8 cellular contexts compared by ENCODE assay signal in genomic region chr6:3456395-3456767, GRCh38. TPM values are rescaled to one million over a fixed set of nuclear protein-coding genes. Genes with fewer than 3 reads are reported as not detected.
A peak's percentile ranks its signal among the peaks of the same experiment; 100 is the strongest.
DNase-seq lines count a peak whose midpoint lies in the region; ATAC-seq and TF ChIP-seq lines count a peak whose summit lies in the region.

No MANE protein-coding gene starts in this region.

- peaks cover 17% of the 10 kb centered on the region for H3K79me2 ChIP-seq in PC-3 (ENCODE audit: low read length)
- H3K79me2 ChIP-seq in hepatocyte: peaks cover 45% of the 10 kb centered on the region

- H3K9me3 ChIP-seq in heart right ventricle (no peaks in the 10 kb centered on the region), PC-3 (ENCODE audit: low read length) (no peaks in the 10 kb centered on the region), hepatocyte (ENCODE audit: low read depth) (no peaks in the 10 kb centered on the region), stomach (no peaks in the 10 kb centered on the region)
- H3K9me3 ChIP-seq in CD4-positive, alpha-beta memory T cell (ENCODE audit: control insufficient read depth in 1 of 2, low read length in 2 of 2): no peaks in the 10 kb centered on the region

- H3K9me3 Mint-ChIP-seq in CD4-positive, alpha-beta memory T cell: peaks cover 0 to 3% (median 0%) of the 10 kb centered on the region in 8 donors

- 0 to 1% methylated on average over 32 to 65 of the region's 66 CpGs for WGBS in heart right ventricle, 2 donors
- WGBS in hepatocyte (ENCODE audit: low lambda C conversion rate, missing lambda C conversion rate): 0% methylated on average over 10 of the region's 66 CpGs
- 0% methylated on average over 3 to 65 of the region's 66 CpGs; no CpG with 5 or more reads in 2 of the 5 donors for WGBS in stomach, 5 donors

- H3K27me3 Mint-ChIP-seq in CD4-positive, alpha-beta memory T cell: peaks cover 3 to 9% of the 10 kb centered on the region in 2 donors

- no peaks in the 10 kb centered on the region for H3F3A ChIP-seq in PC-3 (ENCODE audit: low read length, unreplicated experiment)

- H3K4me3 Mint-ChIP-seq in CD4-positive, alpha-beta memory T cell: peak overlapping the region in 1 of 8 donors; percentile 67

- POLR2A ChIA-PET in PC-3 (lab: Charles Lee; ENCODE audit: unreplicated experiment): interaction anchor here (0.6 kb wide), 1 partner anchor 38 kb away, joined by 6 read pairs; no protein-coding TSS in a partner anchor
- POLR2A ChIA-PET in CD4-positive, alpha-beta memory T cell (lab: Charles Lee; ENCODE audit: partially characterized antibody): no interaction called here

- no peaks in the 10 kb centered on the region for H3K9me2 ChIP-seq in PC-3 (replicated peaks; ENCODE audit: low read length)
- H3K9me2 ChIP-seq in hepatocyte (replicated peaks; ENCODE audit: insufficient read depth): no peaks in the 10 kb centered on the region

- ATAC-seq in heart right ventricle: peak in 2 of 8 donors; percentile 2 to 11
- peak; percentile 23 for ATAC-seq in PC-3

- BruUV-seq in PC-3 (replicated peaks; lab: Mats Ljungman, UMichigan): no TSS peak

- H3K4me3 ChIP-seq in heart right ventricle (peak overlapping the region; percentile 16 to 72 (median 67)), PC-3 (ENCODE audit: low read length) (peak overlapping the region; percentile 89), hepatocyte (peak overlapping the region; percentile 41), stomach (peak overlapping the region; percentile 66 to 87 (median 72))
- H3K4me3 ChIP-seq in CD4-positive, alpha-beta memory T cell (ENCODE audit: low read length in 2 of 2): peak overlapping the region in 1 of 2 donors; percentile 55

- H3K4me1 Mint-ChIP-seq in CD4-positive, alpha-beta memory T cell: peaks cover 6 to 19% (median 11%) of the 10 kb centered on the region in 4 donors

- H3K27ac Mint-ChIP-seq in CD4-positive, alpha-beta memory T cell: no peak overlapping the region

- CTCF ChIA-PET in PC-3 (lab: Charles Lee): interaction anchor here (0.5 to 0.9 kb wide), 7 partner anchors 22 to 457 kb away, joined by 3 to 7 read pairs (median 4); no protein-coding TSS in a partner anchor
- CTCF ChIA-PET in CD4-positive, alpha-beta memory T cell (lab: Charles Lee; ENCODE audit: partially characterized antibody): interaction anchor here (1.0 kb wide), 1 partner anchor 177 kb away, joined by 7 read pairs; no protein-coding TSS in a partner anchor

- DNase-seq in heart right ventricle: no peak
- DNase-seq in cardiac septum (ENCODE audit: low spot score): no peak
- no peak for DNase-seq in PC-3
- no peak for DNase-seq in hepatocyte (ENCODE audit: low spot score)
- no peak for DNase-seq in stomach
- no peak for DNase-seq in CD4-positive, alpha-beta memory T cell
- no peak for DNase-seq in NCI-H2171 treated with DMSO at 0.1 percent for 48 hours (lab: John Stamatoyannopoulos, UW)
- DNase-seq in amniotic stem cell (lab: John Stamatoyannopoulos, UW): no peak

- TF ChIP-seq CTCF in heart right ventricle (IDR thresholded peaks at IDR 0.05): no peak
- no peak for TF ChIP-seq CTCF in PC-3 (conservative IDR thresholded peaks at IDR 0.05; ENCODE audit: low read depth, low read length)
- no peak for TF ChIP-seq CTCF in hepatocyte (IDR thresholded peaks at IDR 0.05; ENCODE audit: poor library complexity)
- TF ChIP-seq CTCF in stomach (IDR thresholded peaks at IDR 0.05): no peak

- intact Hi-C loops in heart right ventricle (cut with DNase I): loop anchor here in 8 of 10 donors (5.0 to 10.0 kb wide), 8 partner anchors 102 to 278 kb away; no protein-coding TSS in a partner anchor
- intact Hi-C loops in cardiac septum (cut with DNase I): no loop called here
- intact Hi-C loops in PC-3 (cut with micrococcal nuclease): loop anchor here (2.0 to 5.0 kb wide), 7 partner anchors 44 to 276 kb away; no protein-coding TSS in a partner anchor
- intact Hi-C loops in stomach (cut with DNase I; ENCODE audit: low total_unique reads): loop anchor here (10.0 kb wide), 1 partner anchor 278 kb away; no protein-coding TSS in a partner anchor
- intact Hi-C loops in CD4-positive, alpha-beta memory T cell (cut with micrococcal nuclease): loop anchor here (1.0 to 10.0 kb wide), 9 partner anchors 46 to 694 kb away; partner anchors contain the start of genes ECI2, FAM50B and NQO2

- H3K36me3 ChIP-seq in heart right ventricle (no peaks in the 10 kb centered on the region), PC-3 (ENCODE audit: low read depth, low read length) (no peaks in the 10 kb centered on the region), hepatocyte (replicated peaks; ENCODE audit: insufficient read depth, low read depth) (peaks cover 3% of the 10 kb centered on the region), stomach (no peaks in the 10 kb centered on the region)
- H3K36me3 ChIP-seq in CD4-positive, alpha-beta memory T cell (ENCODE audit: insufficient read depth, low read length): no peaks in the 10 kb centered on the region

- H3K4me1 ChIP-seq in heart right ventricle (peaks cover 11 to 45% (median 25%) of the 10 kb centered on the region in 9 donors), PC-3 (ENCODE audit: insufficient read depth, low read length) (peaks cover 18% of the 10 kb centered on the region), hepatocyte (ENCODE audit: insufficient read depth) (no peaks in the 10 kb centered on the region), stomach (peaks cover 8 to 49% (median 44%) of the 10 kb centered on the region in 4 donors)
- H3K4me1 ChIP-seq in CD4-positive, alpha-beta memory T cell (ENCODE audit: insufficient read depth, low read length): peaks cover 35% of the 10 kb centered on the region

- no peak for TF ChIP-seq EP300 in stomach (IDR thresholded peaks at IDR 0.05)

- H3K27me3 ChIP-seq in heart right ventricle (peaks cover 0 to 88% (median 14%) of the 10 kb centered on the region in 7 donors), PC-3 (ENCODE audit: low read length) (no peaks in the 10 kb centered on the region), hepatocyte (peaks cover 7% of the 10 kb centered on the region), stomach (peaks cover 0 to 32% (median 21%) of the 10 kb centered on the region in 3 donors)
- peaks cover 6% of the 10 kb centered on the region for H3K27me3 ChIP-seq in CD4-positive, alpha-beta memory T cell (ENCODE audit: insufficient read depth, low read length)

- H3K9ac ChIP-seq in PC-3 (ENCODE audit: low read length): peak overlapping the region; percentile 73

- TF ChIP-seq POLR2A in stomach (IDR thresholded peaks at IDR 0.05): no peak

- 0 out of 2 replicates have a peak, but pooled peaks cover 5% of the 10 kb centered on the region for H4K20me1 ChIP-seq in PC-3 (ENCODE audit: low read length)
- peaks cover 6% of the 10 kb centered on the region for H4K20me1 ChIP-seq in hepatocyte (ENCODE audit: insufficient read depth, poor library complexity, severe bottlenecking)

- peak overlapping the region; percentile 97 for H3K4me2 ChIP-seq in PC-3 (ENCODE audit: low read length)
- peak overlapping the region; percentile 91 for H3K4me2 ChIP-seq in hepatocyte

- H3K36me3 Mint-ChIP-seq in CD4-positive, alpha-beta memory T cell: peaks cover 0 to 3% of the 10 kb centered on the region in 2 donors

- H2AFZ ChIP-seq in PC-3 (ENCODE audit: low read length) (no peak overlapping the region), hepatocyte (no peak overlapping the region)

- peak overlapping the region in 1 of 10 donors; percentile 42 for H3K27ac ChIP-seq in heart right ventricle
- H3K27ac ChIP-seq in PC-3 (ENCODE audit: low read length): no peak overlapping the region
- no peak overlapping the region for H3K27ac ChIP-seq in hepatocyte
- H3K27ac ChIP-seq in stomach: peak overlapping the region in 4 of 5 donors; percentile 67 to 85 (median 84)
- H3K27ac ChIP-seq in CD4-positive, alpha-beta memory T cell (ENCODE audit: low read depth, low read length): no peak overlapping the region

RNA-seq across cellular contexts. Expression of gene SLC22A23, which starts 0.5 kb away (rescaled TPM):
- total RNA-seq in heart right ventricle (1 to 10 TPM; 4.4 to 7.8 (median 5.5) TPM), cardiac septum (3.2 TPM), PC-3 (2014; rRNA removed) (5.7 and 8.2 TPM in 2 replicates), hepatocyte (14.0 and 14.8 TPM in 2 replicates), stomach (100 to 1,000 TPM in 2 of 5 donors, 10 to 100 TPM in 3; 18.1 to 241 (median 45.5) TPM)
- polyA plus RNA-seq in heart right ventricle (1 to 10 TPM; 1.9 to 3.3 TPM), hepatocyte (13.1 and 14.3 TPM in 2 replicates), stomach (10 to 100 TPM in 1 of 3 donors, 1 to 10 TPM in 2; 5.9 to 12.1 (median 6.5) TPM)
- 10 to 100 TPM in 1 of 2 experiments, 1 to 10 TPM in 1; 7.9 to 12.5 TPM for total RNA-seq in CD4-positive, alpha-beta memory T cell
- 1 to 10 TPM in 1 of 2 donors, under 1 TPM in 1; 0.32 to 3.4 TPM for polyA plus RNA-seq in CD4-positive, alpha-beta memory T cell

Comparison
In these comparisons a context has a peak if more than half of its experiments do, and no peak if none do; other contexts are left out.
1. H3K27ac ChIP-seq: peak in stomach (4 of 5); none in PC-3 (single experiment), hepatocyte (single experiment) and CD4-positive, alpha-beta memory T cell (single experiment).